Comparison of ENCODE assay signal across 21 cellular contexts in the genomic region with DNA sequence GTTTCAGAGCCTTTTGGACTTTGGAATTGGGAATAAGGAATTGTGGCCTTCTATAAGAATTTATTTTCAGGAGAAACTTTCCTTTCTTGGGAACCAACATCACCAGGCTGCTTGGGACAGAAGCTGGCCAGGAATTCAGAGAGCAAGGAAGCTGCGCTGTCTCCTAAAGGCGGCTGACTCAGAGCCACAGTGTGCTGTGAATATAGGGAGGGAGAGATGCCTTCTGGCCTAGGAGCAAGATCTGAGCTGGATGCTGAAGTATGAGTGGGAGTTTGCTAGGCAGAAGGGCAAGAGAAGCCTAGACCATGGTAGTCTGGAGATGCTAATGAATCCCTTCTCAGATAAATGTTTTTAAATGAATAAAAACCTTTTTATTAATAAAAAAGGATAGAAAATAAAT.
"Had no signal": no experiment of that assay in that cellular context is flagged by ENCODE, and none has a peak within 500 bp of the region (broad histone marks: within the 10 kb centered on the region; RNA-seq: fewer than 3 reads in every experiment).

No MANE protein-coding gene starts in this region.

- H3K4me3 ChIP-seq: esophagus muscularis mucosa, heart right ventricle, ovary, stomach, thoracic aorta, upper lobe of right lung had no signal

- ATAC-seq: heart right ventricle, left lobe of liver, T-helper 17 cell, upper lobe of right lung had no signal

- H3K27ac ChIP-seq: esophagus muscularis mucosa, heart right ventricle, ovary, stomach, thoracic aorta, upper lobe of right lung had no signal

- H3K36me3 ChIP-seq: esophagus muscularis mucosa, heart right ventricle, ovary, stomach, thoracic aorta, upper lobe of right lung had no signal

- H3K27me3 ChIP-seq: ovary, upper lobe of right lung had no signal

- H3K9me3 ChIP-seq: esophagus muscularis mucosa, heart right ventricle, ovary, stomach, thoracic aorta, upper lobe of right lung had no signal

- FAIRE-seq: colon, islet of Langerhans, TTC549 had no signal

- DNase-seq: activated B cell treated with CpG ODN at 0.5 μM for 24 hours; activated CD4-positive, alpha-beta T cell treated with anti-CD3 and anti-CD28 coated beads, Interleukin-2, amount 10 ng/mL, durations not matched to agents 7 days and 5 days; activated CD8-positive, alpha-beta memory T cell treated with anti-CD3 and anti-CD28 coated beads for 24 hours; activated naive CD4-positive, alpha-beta T cell; activated naive CD8-positive, alpha-beta T cell treated with anti-CD3 and anti-CD28 coated beads, Interleukin-2, amount 10 ng/mL, durations not matched to agents 7 days and 5 days; anterior cingulate cortex; foreskin melanocyte; heart right ventricle; naive B cell; ovary; stimulated activated CD4-positive, alpha-beta T cell treated with anti-CD3 and anti-CD28 coated beads, Interleukin-12 subunit alpha, Interleukin-12 subunit beta, amount 100 ng/mL, for 4 hours; stimulated activated CD4-positive, alpha-beta T cell treated with anti-CD3 and anti-CD28 coated beads, Interleukin-2, amount 100 ng/mL, for 24 hours; stomach; T-helper 17 cell; upper lobe of right lung had no signal

- H3K4me1 ChIP-seq: esophagus muscularis mucosa, heart right ventricle, stomach, upper lobe of right lung had no signal
